In genomic region chrX:137051978-137052640, GRCh38 we compare ENCODE assay signal across 1 cellular context.
TF ChIP-seq lines count a peak whose summit lies in the region.

No MANE protein-coding gene starts in this region.

TF ChIP-seq in HEK293, 187 proteins besides CTCF, POLR2A, EP300 and RAD21 (continued from another document):
- no peak for TF ChIP-seq ZSCAN18 (tag by site-specific recombination; IDR thresholded peaks at IDR 0.05)
- no peak for TF ChIP-seq ZNF202 (tag by site-specific recombination; IDR thresholded peaks at IDR 0.05; ENCODE audit: borderline replicate concordance)
- TF ChIP-seq GLI4 (tag by site-specific recombination; IDR thresholded peaks at IDR 0.05), result no peak
- TF ChIP-seq ZNF423 (tag by site-specific recombination; IDR thresholded peaks at IDR 0.05), result 0 out of 2 replicates have a peak, but pooled peaks have one; percentile 39
- TF ChIP-seq ZBTB1 (tag by site-specific recombination; IDR thresholded peaks at IDR 0.05), result no peak
- TF ChIP-seq ZNF341 (tag by site-specific recombination; IDR thresholded peaks at IDR 0.05; ENCODE audit: low read depth), result peak; percentile 77
- TF ChIP-seq ZNF174 (tag by site-specific recombination; IDR thresholded peaks at IDR 0.05), result no peak
- no peak for TF ChIP-seq ZNF510 (tag by site-specific recombination; IDR thresholded peaks at IDR 0.05; ENCODE audit: insufficient replicate concordance)
- TF ChIP-seq ZXDB (tag by site-specific recombination; IDR thresholded peaks at IDR 0.05), result no peak
- 0 out of 2 replicates have a peak, but pooled peaks have one; percentile 20 for TF ChIP-seq ZIC2 (tag by site-specific recombination; IDR thresholded peaks at IDR 0.05)
- TF ChIP-seq OVOL3 (tag by site-specific recombination; IDR thresholded peaks at IDR 0.05), result no peak
- TF ChIP-seq GFI1B (tag by site-specific recombination; IDR thresholded peaks at IDR 0.05), result no peak
- no peak for TF ChIP-seq ZNF155 (tag by site-specific recombination; IDR thresholded peaks at IDR 0.05)
- no peak for TF ChIP-seq ZNF580 (tag by site-specific recombination; IDR thresholded peaks at IDR 0.05)
- peak; percentile 92 for TF ChIP-seq EGR2 (tag by site-specific recombination; IDR thresholded peaks at IDR 0.05; ENCODE audit: low read depth)
- peak; percentile 91 for TF ChIP-seq ZFHX2 (tag by site-specific recombination; conservative IDR thresholded peaks at IDR 0.05)
- no peak for TF ChIP-seq INSM2 (tag by site-specific recombination; IDR thresholded peaks at IDR 0.05)
- TF ChIP-seq ZNF311 (tag by site-specific recombination; IDR thresholded peaks at IDR 0.05; ENCODE audit: borderline replicate concordance), result no peak
- TF ChIP-seq ZNF148 (tag by site-specific recombination; IDR thresholded peaks at IDR 0.05; ENCODE audit: borderline replicate concordance), result no peak
- TF ChIP-seq KLF1 (tag by site-specific recombination; IDR thresholded peaks at IDR 0.05), result peak; percentile 27; the same call in 1 of the 2 replicates
- TF ChIP-seq BCL11A (tag by site-specific recombination; IDR thresholded peaks at IDR 0.05; ENCODE audit: low read depth), result no peak
- TF ChIP-seq ZNF830 (tag by site-specific recombination; IDR thresholded peaks at IDR 0.05; ENCODE audit: low read depth), result no peak
- no peak for TF ChIP-seq ZNF184 (tag by site-specific recombination; IDR thresholded peaks at IDR 0.05)
- no peak for TF ChIP-seq ZNF23 (tag by site-specific recombination; IDR thresholded peaks at IDR 0.05; ENCODE audit: borderline replicate concordance)
- TF ChIP-seq ZNF514 (tag by site-specific recombination; IDR thresholded peaks at IDR 0.05), result no peak
- TF ChIP-seq ZNF138 (tag by site-specific recombination; IDR thresholded peaks at IDR 0.05; ENCODE audit: borderline replicate concordance), result no peak
- peak; percentile 68 for TF ChIP-seq ZNF654 (tag by site-specific recombination; IDR thresholded peaks at IDR 0.05; ENCODE audit: low read depth)
- TF ChIP-seq ZNF398 (tag by site-specific recombination; IDR thresholded peaks at IDR 0.05), result no peak
- 0 out of 2 replicates have a peak, but pooled peaks have one; percentile 20 for TF ChIP-seq ZFP37 (tag by site-specific recombination; IDR thresholded peaks at IDR 0.05)
- TF ChIP-seq ZBTB44 (tag by site-specific recombination; IDR thresholded peaks at IDR 0.05), result no peak
- TF ChIP-seq ZFP3 (tag by site-specific recombination; IDR thresholded peaks at IDR 0.05; ENCODE audit: low read depth), result no peak
- no peak for TF ChIP-seq ZNF302 (tag by site-specific recombination; IDR thresholded peaks at IDR 0.05; ENCODE audit: low read depth)
- TF ChIP-seq TCF7L2 (IDR thresholded peaks at IDR 0.05; ENCODE audit: borderline replicate concordance, low read depth, low read length), result no peak
- no peak for TF ChIP-seq HOXD13 (CRISPR knock-in tag; IDR thresholded peaks at IDR 0.05; ENCODE audit: borderline replicate concordance)
- no peak for TF ChIP-seq ZNF433 (tag by site-specific recombination; IDR thresholded peaks at IDR 0.05; ENCODE audit: low read depth)
- TF ChIP-seq GLIS2 (tag by site-specific recombination; IDR thresholded peaks at IDR 0.05), result peak; percentile 65
- no peak for TF ChIP-seq ZNF24 (tag by site-specific recombination; IDR thresholded peaks at IDR 0.05)
- TF ChIP-seq ZNF449 (tag by site-specific recombination; IDR thresholded peaks at IDR 0.05), result peak; percentile 34; the same call in 1 of the 2 replicates
- TF ChIP-seq ZNF701 (tag by site-specific recombination; IDR thresholded peaks at IDR 0.05), result no peak
- TF ChIP-seq ZNF776 (tag by site-specific recombination; IDR thresholded peaks at IDR 0.05; ENCODE audit: borderline replicate concordance), result no peak
- TF ChIP-seq ZNF133 (tag by site-specific recombination; IDR thresholded peaks at IDR 0.05), result no peak
- peak; percentile 40; the same call in 1 of the 2 replicates for TF ChIP-seq ZBTB48 (tag by site-specific recombination; IDR thresholded peaks at IDR 0.05)
- no peak for TF ChIP-seq ZNF223 (tag by site-specific recombination; IDR thresholded peaks at IDR 0.05)
- TF ChIP-seq BCL11B (tag by site-specific recombination; IDR thresholded peaks at IDR 0.05; ENCODE audit: low read depth), result no peak
- peak; percentile 53; the same call in 1 of the 2 replicates for TF ChIP-seq PATZ1 (tag by site-specific recombination; IDR thresholded peaks at IDR 0.05)
- no peak for TF ChIP-seq SCRT2 (tag by site-specific recombination; IDR thresholded peaks at IDR 0.05)
- peak; percentile 95 for TF ChIP-seq ZNF335 (tag by site-specific recombination; conservative IDR thresholded peaks at IDR 0.05)
- TF ChIP-seq ZNF548 (tag by site-specific recombination; IDR thresholded peaks at IDR 0.05), result no peak
- TF ChIP-seq ZNF114 (tag by site-specific recombination; IDR thresholded peaks at IDR 0.05), result no peak
- TF ChIP-seq ZBTB8A (tag by site-specific recombination; IDR thresholded peaks at IDR 0.05), result peak; percentile 39; the same call in 1 of the 2 replicates
- no peak for TF ChIP-seq ZSCAN30 (tag by site-specific recombination; IDR thresholded peaks at IDR 0.05)
- TF ChIP-seq ZNF280C (tag by site-specific recombination; IDR thresholded peaks at IDR 0.05), result no peak
- TF ChIP-seq GLIS1 (tag by site-specific recombination; IDR thresholded peaks at IDR 0.05), result peak; percentile 49; the same call in 1 of the 2 replicates
